1 cellular context compared by ENCODE assay signal in genomic region chr7:66535414-66536329, GRCh38.
TF ChIP-seq lines count a peak whose summit lies in the region.

No MANE protein-coding gene starts in this region.

TF ChIP-seq in HepG2, 621 proteins besides CTCF, POLR2A, EP300 and RAD21 (continued from another document and continues in another):
- no peak for TF ChIP-seq BRCA1 (CRISPR knock-in tag; IDR thresholded peaks at IDR 0.05)
- no peak for TF ChIP-seq ETV6 (CRISPR knock-in tag; conservative IDR thresholded peaks at IDR 0.05)
- TF ChIP-seq MAFF (IDR thresholded peaks at IDR 0.05; ENCODE audit: low read depth, low read length), result no peak
- peak; percentile 81 for TF ChIP-seq ZNF3 (CRISPR knock-in tag; IDR thresholded peaks at IDR 0.05)
- TF ChIP-seq RELA (CRISPR knock-in tag; IDR thresholded peaks at IDR 0.05), result peak; percentile 35; the same call in 1 of the 2 replicates
- TF ChIP-seq ZSCAN20 (CRISPR knock-in tag; IDR thresholded peaks at IDR 0.05; ENCODE audit: borderline replicate concordance), result no peak
- TF ChIP-seq, protein P1, sequence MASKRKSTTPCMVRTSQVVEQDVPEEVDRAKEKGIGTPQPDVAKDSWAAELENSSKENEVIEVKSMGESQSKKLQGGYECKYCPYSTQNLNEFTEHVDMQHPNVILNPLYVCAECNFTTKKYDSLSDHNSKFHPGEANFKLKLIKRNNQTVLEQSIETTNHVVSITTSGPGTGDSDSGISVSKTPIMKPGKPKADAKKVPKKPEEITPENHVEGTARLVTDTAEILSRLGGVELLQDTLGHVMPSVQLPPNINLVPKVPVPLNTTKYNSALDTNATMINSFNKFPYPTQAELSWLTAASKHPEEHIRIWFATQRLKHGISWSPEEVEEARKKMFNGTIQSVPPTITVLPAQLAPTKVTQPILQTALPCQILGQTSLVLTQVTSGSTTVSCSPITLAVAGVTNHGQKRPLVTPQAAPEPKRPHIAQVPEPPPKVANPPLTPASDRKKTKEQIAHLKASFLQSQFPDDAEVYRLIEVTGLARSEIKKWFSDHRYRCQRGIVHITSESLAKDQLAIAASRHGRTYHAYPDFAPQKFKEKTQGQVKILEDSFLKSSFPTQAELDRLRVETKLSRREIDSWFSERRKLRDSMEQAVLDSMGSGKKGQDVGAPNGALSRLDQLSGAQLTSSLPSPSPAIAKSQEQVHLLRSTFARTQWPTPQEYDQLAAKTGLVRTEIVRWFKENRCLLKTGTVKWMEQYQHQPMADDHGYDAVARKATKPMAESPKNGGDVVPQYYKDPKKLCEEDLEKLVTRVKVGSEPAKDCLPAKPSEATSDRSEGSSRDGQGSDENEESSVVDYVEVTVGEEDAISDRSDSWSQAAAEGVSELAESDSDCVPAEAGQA (IDR thresholded peaks at IDR 0.05; ENCODE audit: low read depth), result no peak
- TF ChIP-seq, protein P1 (CRISPR knock-in tag; IDR thresholded peaks at IDR 0.05; ENCODE audit: borderline replicate concordance), result no peak
- no peak; the same call in 1 of the 2 replicates for TF ChIP-seq ZNF431 (CRISPR knock-in tag; IDR thresholded peaks at IDR 0.05; ENCODE audit: borderline replicate concordance, low read depth)
- TF ChIP-seq, protein P2, sequence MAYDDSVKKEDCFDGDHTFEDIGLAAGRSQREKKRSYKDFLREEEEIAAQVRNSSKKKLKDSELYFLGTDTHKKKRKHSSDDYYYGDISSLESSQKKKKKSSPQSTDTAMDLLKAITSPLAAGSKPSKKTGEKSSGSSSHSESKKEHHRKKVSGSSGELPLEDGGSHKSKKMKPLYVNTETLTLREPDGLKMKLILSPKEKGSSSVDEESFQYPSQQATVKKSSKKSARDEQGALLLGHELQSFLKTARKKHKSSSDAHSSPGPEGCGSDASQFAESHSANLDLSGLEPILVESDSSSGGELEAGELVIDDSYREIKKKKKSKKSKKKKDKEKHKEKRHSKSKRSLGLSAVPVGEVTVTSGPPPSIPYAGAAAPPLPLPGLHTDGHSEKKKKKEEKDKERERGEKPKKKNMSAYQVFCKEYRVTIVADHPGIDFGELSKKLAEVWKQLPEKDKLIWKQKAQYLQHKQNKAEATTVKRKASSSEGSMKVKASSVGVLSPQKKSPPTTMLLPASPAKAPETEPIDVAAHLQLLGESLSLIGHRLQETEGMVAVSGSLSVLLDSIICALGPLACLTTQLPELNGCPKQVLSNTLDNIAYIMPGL (CRISPR knock-in tag; IDR thresholded peaks at IDR 0.05; ENCODE audit: borderline replicate concordance in 1 of 2, low read depth in 1 of 2), result peak; percentile 29 to 64; a peak in 3 of 4 replicates
- no peak for TF ChIP-seq ZNF530 (CRISPR knock-in tag; IDR thresholded peaks at IDR 0.05; ENCODE audit: low read depth)
- TF ChIP-seq RFX5 (IDR thresholded peaks at IDR 0.05; ENCODE audit: low read depth, low read length), result no peak
- TF ChIP-seq RXRA (CRISPR knock-in tag; IDR thresholded peaks at IDR 0.05), result peak; percentile 67
- 0 out of 2 replicates have a peak, but pooled peaks have one; percentile 15 for TF ChIP-seq ZBTB20 (CRISPR knock-in tag; IDR thresholded peaks at IDR 0.05; ENCODE audit: borderline replicate concordance, low read depth)
- TF ChIP-seq EEA1 (CRISPR knock-in tag; IDR thresholded peaks at IDR 0.05; ENCODE audit: borderline replicate concordance), result no peak
- TF ChIP-seq, protein P3, sequence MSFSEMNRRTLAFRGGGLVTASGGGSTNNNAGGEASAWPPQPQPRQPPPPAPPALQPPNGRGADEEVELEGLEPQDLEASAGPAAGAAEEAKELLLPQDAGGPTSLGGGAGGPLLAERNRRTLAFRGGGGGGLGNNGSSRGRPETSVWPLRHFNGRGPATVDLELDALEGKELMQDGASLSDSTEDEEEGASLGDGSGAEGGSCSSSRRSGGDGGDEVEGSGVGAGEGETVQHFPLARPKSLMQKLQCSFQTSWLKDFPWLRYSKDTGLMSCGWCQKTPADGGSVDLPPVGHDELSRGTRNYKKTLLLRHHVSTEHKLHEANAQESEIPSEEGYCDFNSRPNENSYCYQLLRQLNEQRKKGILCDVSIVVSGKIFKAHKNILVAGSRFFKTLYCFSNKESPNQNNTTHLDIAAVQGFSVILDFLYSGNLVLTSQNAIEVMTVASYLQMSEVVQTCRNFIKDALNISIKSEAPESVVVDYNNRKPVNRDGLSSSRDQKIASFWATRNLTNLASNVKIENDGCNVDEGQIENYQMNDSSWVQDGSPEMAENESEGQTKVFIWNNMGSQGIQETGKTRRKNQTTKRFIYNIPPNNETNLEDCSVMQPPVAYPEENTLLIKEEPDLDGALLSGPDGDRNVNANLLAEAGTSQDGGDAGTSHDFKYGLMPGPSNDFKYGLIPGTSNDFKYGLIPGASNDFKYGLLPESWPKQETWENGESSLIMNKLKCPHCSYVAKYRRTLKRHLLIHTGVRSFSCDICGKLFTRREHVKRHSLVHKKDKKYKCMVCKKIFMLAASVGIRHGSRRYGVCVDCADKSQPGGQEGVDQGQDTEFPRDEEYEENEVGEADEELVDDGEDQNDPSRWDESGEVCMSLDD (CRISPR knock-in tag; IDR thresholded peaks at IDR 0.05; ENCODE audit: borderline replicate concordance), result no peak
- no peak for TF ChIP-seq SP140L (CRISPR knock-in tag; IDR thresholded peaks at IDR 0.05; ENCODE audit: borderline replicate concordance)
- TF ChIP-seq ZNF503 (CRISPR knock-in tag; IDR thresholded peaks at IDR 0.05), result peak; percentile 71; the same call in 1 of the 2 replicates
- no peak for TF ChIP-seq MTF2 (CRISPR knock-in tag; IDR thresholded peaks at IDR 0.05; ENCODE audit: borderline replicate concordance)
- TF ChIP-seq PCBP2 (optimal IDR thresholded peaks at IDR 0.05; ENCODE audit: low read depth, low read length, poor library complexity, severe bottlenecking), result no peak
- TF ChIP-seq YEATS4 (CRISPR knock-in tag; IDR thresholded peaks at IDR 0.05; ENCODE audit: borderline replicate concordance), result peak; percentile 86
- no peak; the same call in 1 of the 2 replicates for TF ChIP-seq ZKSCAN5 (CRISPR knock-in tag; IDR thresholded peaks at IDR 0.05)
- peak; percentile 90 for TF ChIP-seq HNF4A (CRISPR knock-in tag; IDR thresholded peaks at IDR 0.05)
- TF ChIP-seq AFF4 (CRISPR knock-in tag; IDR thresholded peaks at IDR 0.05), result no peak; the same call in 1 of the 2 replicates
- TF ChIP-seq MEIS2 (CRISPR knock-in tag; IDR thresholded peaks at IDR 0.05), result no peak
- no peak for TF ChIP-seq ZFP62 (CRISPR knock-in tag; IDR thresholded peaks at IDR 0.05)
- no peak; the same call in 1 of the 2 replicates for TF ChIP-seq HES4 (CRISPR knock-in tag; IDR thresholded peaks at IDR 0.05; ENCODE audit: borderline replicate concordance)
- TF ChIP-seq ZNF292 (CRISPR knock-in tag; IDR thresholded peaks at IDR 0.05; ENCODE audit: borderline replicate concordance, low read depth), result peak; percentile 98
- TF ChIP-seq ZNF747 (CRISPR knock-in tag; IDR thresholded peaks at IDR 0.05; ENCODE audit: borderline replicate concordance), result no peak; the same call in 1 of the 2 replicates
- TF ChIP-seq SIX4 (CRISPR knock-in tag; IDR thresholded peaks at IDR 0.05), result no peak
- no peak for TF ChIP-seq HCFC1 (IDR thresholded peaks at IDR 0.05; ENCODE audit: low read depth, low read length)
- TF ChIP-seq MXD4 (CRISPR knock-in tag; IDR thresholded peaks at IDR 0.05), result no peak
- TF ChIP-seq ZNF256 (CRISPR knock-in tag; conservative IDR thresholded peaks at IDR 0.05), result no peak
- no peak for TF ChIP-seq ZNF430 (CRISPR knock-in tag; IDR thresholded peaks at IDR 0.05)
- no peak for TF ChIP-seq CBX2 (IDR thresholded peaks at IDR 0.05; ENCODE audit: low read depth, low read length)
- TF ChIP-seq CBX2 (CRISPR knock-in tag; IDR thresholded peaks at IDR 0.05; ENCODE audit: low read depth), result no peak
- TF ChIP-seq ZNF496 (CRISPR knock-in tag; IDR thresholded peaks at IDR 0.05; ENCODE audit: insufficient replicate concordance), result no peak
- TF ChIP-seq PPARG (CRISPR knock-in tag; conservative IDR thresholded peaks at IDR 0.05), result peak; percentile 73
- peak; percentile 74 for TF ChIP-seq HNF4G (IDR thresholded peaks at IDR 0.05; ENCODE audit: borderline replicate concordance, low read depth, low read length)
- peak; percentile 90; the same call in 1 of the 2 replicates for TF ChIP-seq HNF4G (CRISPR knock-in tag; IDR thresholded peaks at IDR 0.05; ENCODE audit: borderline replicate concordance, low read depth)
- no peak for TF ChIP-seq ZKSCAN8 (CRISPR knock-in tag; IDR thresholded peaks at IDR 0.05; ENCODE audit: borderline replicate concordance)
- TF ChIP-seq ZNF772 (CRISPR knock-in tag; IDR thresholded peaks at IDR 0.05), result 0 out of 2 replicates have a peak, but pooled peaks have one; percentile 33
- no peak for TF ChIP-seq CC2D1A (CRISPR knock-in tag; IDR thresholded peaks at IDR 0.05)
- 0 out of 2 replicates have a peak, but pooled peaks have one; percentile 53 for TF ChIP-seq RFXANK (CRISPR knock-in tag; IDR thresholded peaks at IDR 0.05)
